Comparison of ENCODE assay signal across 1 cellular context in genomic region chr10:121974535-121975294, GRCh38.
TF ChIP-seq lines count a peak whose summit lies in the region.

A gene with protein sequence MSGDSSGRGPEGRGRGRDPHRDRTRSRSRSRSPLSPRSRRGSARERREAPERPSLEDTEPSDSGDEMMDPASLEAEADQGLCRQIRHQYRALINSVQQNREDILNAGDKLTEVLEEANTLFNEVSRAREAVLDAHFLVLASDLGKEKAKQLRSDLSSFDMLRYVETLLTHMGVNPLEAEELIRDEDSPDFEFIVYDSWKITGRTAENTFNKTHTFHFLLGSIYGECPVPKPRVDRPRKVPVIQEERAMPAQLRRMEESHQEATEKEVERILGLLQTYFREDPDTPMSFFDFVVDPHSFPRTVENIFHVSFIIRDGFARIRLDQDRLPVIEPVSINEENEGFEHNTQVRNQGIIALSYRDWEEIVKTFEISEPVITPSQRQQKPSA (minus strand): TSS chr10:121975217. CDS start chr10:121975165, 52 bp downstream.

TF ChIP-seq in K562, 482 proteins besides CTCF, POLR2A, EP300 and RAD21 (continued from another document and continues in another):
- TF ChIP-seq, protein P1, sequence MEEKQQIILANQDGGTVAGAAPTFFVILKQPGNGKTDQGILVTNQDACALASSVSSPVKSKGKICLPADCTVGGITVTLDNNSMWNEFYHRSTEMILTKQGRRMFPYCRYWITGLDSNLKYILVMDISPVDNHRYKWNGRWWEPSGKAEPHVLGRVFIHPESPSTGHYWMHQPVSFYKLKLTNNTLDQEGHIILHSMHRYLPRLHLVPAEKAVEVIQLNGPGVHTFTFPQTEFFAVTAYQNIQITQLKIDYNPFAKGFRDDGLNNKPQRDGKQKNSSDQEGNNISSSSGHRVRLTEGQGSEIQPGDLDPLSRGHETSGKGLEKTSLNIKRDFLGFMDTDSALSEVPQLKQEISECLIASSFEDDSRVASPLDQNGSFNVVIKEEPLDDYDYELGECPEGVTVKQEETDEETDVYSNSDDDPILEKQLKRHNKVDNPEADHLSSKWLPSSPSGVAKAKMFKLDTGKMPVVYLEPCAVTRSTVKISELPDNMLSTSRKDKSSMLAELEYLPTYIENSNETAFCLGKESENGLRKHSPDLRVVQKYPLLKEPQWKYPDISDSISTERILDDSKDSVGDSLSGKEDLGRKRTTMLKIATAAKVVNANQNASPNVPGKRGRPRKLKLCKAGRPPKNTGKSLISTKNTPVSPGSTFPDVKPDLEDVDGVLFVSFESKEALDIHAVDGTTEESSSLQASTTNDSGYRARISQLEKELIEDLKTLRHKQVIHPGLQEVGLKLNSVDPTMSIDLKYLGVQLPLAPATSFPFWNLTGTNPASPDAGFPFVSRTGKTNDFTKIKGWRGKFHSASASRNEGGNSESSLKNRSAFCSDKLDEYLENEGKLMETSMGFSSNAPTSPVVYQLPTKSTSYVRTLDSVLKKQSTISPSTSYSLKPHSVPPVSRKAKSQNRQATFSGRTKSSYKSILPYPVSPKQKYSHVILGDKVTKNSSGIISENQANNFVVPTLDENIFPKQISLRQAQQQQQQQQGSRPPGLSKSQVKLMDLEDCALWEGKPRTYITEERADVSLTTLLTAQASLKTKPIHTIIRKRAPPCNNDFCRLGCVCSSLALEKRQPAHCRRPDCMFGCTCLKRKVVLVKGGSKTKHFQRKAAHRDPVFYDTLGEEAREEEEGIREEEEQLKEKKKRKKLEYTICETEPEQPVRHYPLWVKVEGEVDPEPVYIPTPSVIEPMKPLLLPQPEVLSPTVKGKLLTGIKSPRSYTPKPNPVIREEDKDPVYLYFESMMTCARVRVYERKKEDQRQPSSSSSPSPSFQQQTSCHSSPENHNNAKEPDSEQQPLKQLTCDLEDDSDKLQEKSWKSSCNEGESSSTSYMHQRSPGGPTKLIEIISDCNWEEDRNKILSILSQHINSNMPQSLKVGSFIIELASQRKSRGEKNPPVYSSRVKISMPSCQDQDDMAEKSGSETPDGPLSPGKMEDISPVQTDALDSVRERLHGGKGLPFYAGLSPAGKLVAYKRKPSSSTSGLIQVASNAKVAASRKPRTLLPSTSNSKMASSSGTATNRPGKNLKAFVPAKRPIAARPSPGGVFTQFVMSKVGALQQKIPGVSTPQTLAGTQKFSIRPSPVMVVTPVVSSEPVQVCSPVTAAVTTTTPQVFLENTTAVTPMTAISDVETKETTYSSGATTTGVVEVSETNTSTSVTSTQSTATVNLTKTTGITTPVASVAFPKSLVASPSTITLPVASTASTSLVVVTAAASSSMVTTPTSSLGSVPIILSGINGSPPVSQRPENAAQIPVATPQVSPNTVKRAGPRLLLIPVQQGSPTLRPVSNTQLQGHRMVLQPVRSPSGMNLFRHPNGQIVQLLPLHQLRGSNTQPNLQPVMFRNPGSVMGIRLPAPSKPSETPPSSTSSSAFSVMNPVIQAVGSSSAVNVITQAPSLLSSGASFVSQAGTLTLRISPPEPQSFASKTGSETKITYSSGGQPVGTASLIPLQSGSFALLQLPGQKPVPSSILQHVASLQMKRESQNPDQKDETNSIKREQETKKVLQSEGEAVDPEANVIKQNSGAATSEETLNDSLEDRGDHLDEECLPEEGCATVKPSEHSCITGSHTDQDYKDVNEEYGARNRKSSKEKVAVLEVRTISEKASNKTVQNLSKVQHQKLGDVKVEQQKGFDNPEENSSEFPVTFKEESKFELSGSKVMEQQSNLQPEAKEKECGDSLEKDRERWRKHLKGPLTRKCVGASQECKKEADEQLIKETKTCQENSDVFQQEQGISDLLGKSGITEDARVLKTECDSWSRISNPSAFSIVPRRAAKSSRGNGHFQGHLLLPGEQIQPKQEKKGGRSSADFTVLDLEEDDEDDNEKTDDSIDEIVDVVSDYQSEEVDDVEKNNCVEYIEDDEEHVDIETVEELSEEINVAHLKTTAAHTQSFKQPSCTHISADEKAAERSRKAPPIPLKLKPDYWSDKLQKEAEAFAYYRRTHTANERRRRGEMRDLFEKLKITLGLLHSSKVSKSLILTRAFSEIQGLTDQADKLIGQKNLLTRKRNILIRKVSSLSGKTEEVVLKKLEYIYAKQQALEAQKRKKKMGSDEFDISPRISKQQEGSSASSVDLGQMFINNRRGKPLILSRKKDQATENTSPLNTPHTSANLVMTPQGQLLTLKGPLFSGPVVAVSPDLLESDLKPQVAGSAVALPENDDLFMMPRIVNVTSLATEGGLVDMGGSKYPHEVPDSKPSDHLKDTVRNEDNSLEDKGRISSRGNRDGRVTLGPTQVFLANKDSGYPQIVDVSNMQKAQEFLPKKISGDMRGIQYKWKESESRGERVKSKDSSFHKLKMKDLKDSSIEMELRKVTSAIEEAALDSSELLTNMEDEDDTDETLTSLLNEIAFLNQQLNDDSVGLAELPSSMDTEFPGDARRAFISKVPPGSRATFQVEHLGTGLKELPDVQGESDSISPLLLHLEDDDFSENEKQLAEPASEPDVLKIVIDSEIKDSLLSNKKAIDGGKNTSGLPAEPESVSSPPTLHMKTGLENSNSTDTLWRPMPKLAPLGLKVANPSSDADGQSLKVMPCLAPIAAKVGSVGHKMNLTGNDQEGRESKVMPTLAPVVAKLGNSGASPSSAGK (IDR thresholded peaks at IDR 0.05): peak; percentile 64; the same call in 1 of the 2 replicates
- peak; percentile 65 for TF ChIP-seq CXXC5 (CRISPR knock-in tag; IDR thresholded peaks at IDR 0.05)
- peak; percentile 84 for TF ChIP-seq RBBP5 (IDR thresholded peaks at IDR 0.05; ENCODE audit: borderline replicate concordance, insufficient read depth, low read length, poor library complexity, severe bottlenecking)
- peak; percentile 74 for TF ChIP-seq HNRNPLL (IDR thresholded peaks at IDR 0.05; ENCODE audit: low read depth, low read length, poor library complexity, severe bottlenecking)
- peak in 1 of 2 experiments; percentile 16; a peak in 1 of 4 replicates for TF ChIP-seq MAZ (CRISPR knock-in tag; conservative IDR thresholded peaks at IDR 0.05 in 1 of 2, IDR thresholded peaks at IDR 0.05 in 1 of 2)
- no peak for TF ChIP-seq ETS2 (tag; IDR thresholded peaks at IDR 0.05; ENCODE audit: borderline replicate concordance, poor library complexity, severe bottlenecking)
- TF ChIP-seq FOSL1 (tag; conservative IDR thresholded peaks at IDR 0.05): peak; percentile 42; the same call in 1 of the 2 replicates
- peak; percentile 90 for TF ChIP-seq POLR2G (IDR thresholded peaks at IDR 0.05; ENCODE audit: low read depth, low read length)
- TF ChIP-seq ZNF561 (CRISPR knock-in tag; conservative IDR thresholded peaks at IDR 0.05): no peak
- TF ChIP-seq RBFOX2 (IDR thresholded peaks at IDR 0.05; ENCODE audit: low read depth, low read length): peak; percentile 84
- TF ChIP-seq NR3C1 (CRISPR knock-in tag; IDR thresholded peaks at IDR 0.05): 0 out of 2 replicates have a peak, but pooled peaks have one; percentile 53
- TF ChIP-seq JUND (IDR thresholded peaks at IDR 0.05; ENCODE audit: borderline replicate concordance, low read depth, low read length): peak; percentile 28; the same call in 1 of the 2 replicates
- no peak for TF ChIP-seq JUND (tag; IDR thresholded peaks at IDR 0.05; ENCODE audit: borderline replicate concordance, low read depth, low read length)
- peak; percentile 9 for TF ChIP-seq RBM25 (IDR thresholded peaks at IDR 0.05; ENCODE audit: low read depth, low read length, severe bottlenecking)
- 0 out of 2 replicates have a peak, but pooled peaks have one; percentile 42 for TF ChIP-seq KLF1 (tag; IDR thresholded peaks at IDR 0.05)
- TF ChIP-seq UBTF (IDR thresholded peaks at IDR 0.05; ENCODE audit: borderline replicate concordance in 1 of 2, low read depth in 2 of 2, low read length in 2 of 2): peak in 1 of 2 experiments; percentile 17; a peak in 1 of 4 replicates
- TF ChIP-seq ZBTB40 (IDR thresholded peaks at IDR 0.05): peak; percentile 66
- TF ChIP-seq ZBTB40 (CRISPR knock-in tag; IDR thresholded peaks at IDR 0.05): no peak
- TF ChIP-seq MYC (IDR thresholded peaks at IDR 0.05; ENCODE audit: low read depth, low read length): peak; percentile 45; the same call in 1 of the 2 replicates
- no peak for TF ChIP-seq MYC (CRISPR knock-in tag; IDR thresholded peaks at IDR 0.05; ENCODE audit: borderline replicate concordance, low read depth)
- TF ChIP-seq MIER1 (IDR thresholded peaks at IDR 0.05; ENCODE audit: low read depth): no peak
- 0 out of 2 replicates have a peak, but pooled peaks have one; percentile 8 for TF ChIP-seq GABPB1 (CRISPR knock-in tag; IDR thresholded peaks at IDR 0.05)
- TF ChIP-seq, protein P2, sequence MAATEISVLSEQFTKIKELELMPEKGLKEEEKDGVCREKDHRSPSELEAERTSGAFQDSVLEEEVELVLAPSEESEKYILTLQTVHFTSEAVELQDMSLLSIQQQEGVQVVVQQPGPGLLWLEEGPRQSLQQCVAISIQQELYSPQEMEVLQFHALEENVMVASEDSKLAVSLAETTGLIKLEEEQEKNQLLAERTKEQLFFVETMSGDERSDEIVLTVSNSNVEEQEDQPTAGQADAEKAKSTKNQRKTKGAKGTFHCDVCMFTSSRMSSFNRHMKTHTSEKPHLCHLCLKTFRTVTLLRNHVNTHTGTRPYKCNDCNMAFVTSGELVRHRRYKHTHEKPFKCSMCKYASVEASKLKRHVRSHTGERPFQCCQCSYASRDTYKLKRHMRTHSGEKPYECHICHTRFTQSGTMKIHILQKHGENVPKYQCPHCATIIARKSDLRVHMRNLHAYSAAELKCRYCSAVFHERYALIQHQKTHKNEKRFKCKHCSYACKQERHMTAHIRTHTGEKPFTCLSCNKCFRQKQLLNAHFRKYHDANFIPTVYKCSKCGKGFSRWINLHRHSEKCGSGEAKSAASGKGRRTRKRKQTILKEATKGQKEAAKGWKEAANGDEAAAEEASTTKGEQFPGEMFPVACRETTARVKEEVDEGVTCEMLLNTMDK (IDR thresholded peaks at IDR 0.05; ENCODE audit: borderline replicate concordance, insufficient read depth, low read depth, low read length, poor library complexity, severe bottlenecking): peak; percentile 91
- TF ChIP-seq ZNF586 (CRISPR knock-in tag; conservative IDR thresholded peaks at IDR 0.05): no peak
- TF ChIP-seq ATF1 (CRISPR knock-in tag; IDR thresholded peaks at IDR 0.05): no peak
- peak; percentile 49; the same call in 1 of the 2 replicates for TF ChIP-seq ATF1 (tag; IDR thresholded peaks at IDR 0.05)
- no peak for TF ChIP-seq ZNF253 (CRISPR knock-in tag; conservative IDR thresholded peaks at IDR 0.05)
- TF ChIP-seq ZNF197 (CRISPR knock-in tag; IDR thresholded peaks at IDR 0.05; ENCODE audit: low read depth): no peak
